9 cellular contexts compared by ENCODE assay signal in genomic region chr6:15622045-15622750, GRCh38. TPM values are rescaled to one million over a fixed set of nuclear protein-coding genes. Genes with fewer than 3 reads are reported as not detected.
DNase-seq lines count a peak whose midpoint lies in the region; ATAC-seq, FAIRE-seq and TF ChIP-seq lines count a peak whose summit lies in the region.
"Had no signal": no experiment of that assay in that cellular context is flagged by ENCODE, and none has a peak within 500 bp of the region (broad histone marks: within the 10 kb centered on the region; RNA-seq: fewer than 3 reads in every experiment).

No MANE protein-coding gene starts in this region.

- H3K36me3 ChIP-seq in parathyroid adenoma (ENCODE audit: control insufficient read depth, insufficient read depth, low read length) = no peaks in the 10 kb centered on the region
- H3K36me3 ChIP-seq in SJCRH30 = no peaks in the 10 kb centered on the region

- no peaks in the 10 kb centered on the region for H3K9me3 Mint-ChIP-seq in effector memory CD8-positive, alpha-beta T cell

- H3K4me3 ChIP-seq in parathyroid adenoma (ENCODE audit: low read depth, low read length) (no peak overlapping the region), SJCRH30 (no peak overlapping the region)

- H3K4me2 ChIP-seq in parathyroid adenoma (ENCODE audit: low read length) = no peak overlapping the region

- H3K9me3 ChIP-seq in parathyroid adenoma (ENCODE audit: control insufficient read depth, low read length) = no peaks in the 10 kb centered on the region
- no peaks in the 10 kb centered on the region for H3K9me3 ChIP-seq in SJCRH30 (replicated peaks)

- peaks cover 17% of the 10 kb centered on the region for H3K79me2 ChIP-seq in parathyroid adenoma

- no peak overlapping the region for H3K9ac ChIP-seq in parathyroid adenoma

- DNase-seq in NCI-H2171 treated with DMSO at 0.1 percent for 48 hours (lab: John Stamatoyannopoulos, UW) = peak; percentile 66
- DNase-seq in effector memory CD8-positive, alpha-beta T cell = no peak
- DNase-seq in SJCRH30 = no peak
- no peak for DNase-seq in NCI-H187 (lab: John Stamatoyannopoulos, UW)
- no peak for DNase-seq in NCI-H526 (lab: John Stamatoyannopoulos, UW)
- DNase-seq: NCI-H2029 treated with DMSO at 0.1 percent for 48 hours had no signal

- TF ChIP-seq CTCF in parathyroid adenoma (IDR thresholded peaks at IDR 0.05) = no peak

- peaks cover 9% of the 10 kb centered on the region for H3K4me1 ChIP-seq in parathyroid adenoma
- H3K4me1 ChIP-seq in SJCRH30 = peaks cover 22% of the 10 kb centered on the region

- H3K27me3 Mint-ChIP-seq in effector memory CD8-positive, alpha-beta T cell = no peaks in the 10 kb centered on the region

- H3K27ac Mint-ChIP-seq in effector memory CD8-positive, alpha-beta T cell = peak overlapping the region; percentile 47 to 55

- ATAC-seq in effector memory CD8-positive, alpha-beta T cell (replicated peaks) = no peak
- ATAC-seq in GM21825 (IDR thresholded peaks at IDR 0.05; ENCODE audit: unreplicated experiment) = no peak

- peaks cover 23 to 30% of the 10 kb centered on the region in 2 donors for H3K4me1 Mint-ChIP-seq in effector memory CD8-positive, alpha-beta T cell (ENCODE audit: low read depth in 2 of 2)

- H3K27me3 ChIP-seq in parathyroid adenoma (ENCODE audit: control insufficient read depth, insufficient read depth, low read length) (no peaks in the 10 kb centered on the region), SJCRH30 (no peaks in the 10 kb centered on the region)

- H2AFZ ChIP-seq in parathyroid adenoma = no peak overlapping the region

- H3K4me3 Mint-ChIP-seq in effector memory CD8-positive, alpha-beta T cell = no peak overlapping the region

- H3K36me3 Mint-ChIP-seq in effector memory CD8-positive, alpha-beta T cell (ENCODE audit: insufficient read depth) = no peaks in the 10 kb centered on the region

- peak overlapping the region; percentile 29 for H3K27ac ChIP-seq in parathyroid adenoma
- no peak overlapping the region for H3K27ac ChIP-seq in SJCRH30

- FAIRE-seq in G401.6 (lab: Jason Lieb, UNC) = peak; percentile 28

RNA-seq across cellular contexts. Expression of gene DTNBP1, which starts 40.6 kb away (rescaled TPM):
- total RNA-seq in SJCRH30 (2014; rRNA removed; shearing (Covaris generic)) = 5.4 and 6.2 TPM in 2 replicates
